9 cellular contexts compared by ENCODE assay signal in genomic region chr9:111916234-111916645, GRCh38. TPM values are rescaled to one million over a fixed set of nuclear protein-coding genes. Genes with fewer than 3 reads are reported as not detected.
DNase-seq lines count a peak whose midpoint lies in the region; ATAC-seq and TF ChIP-seq lines count a peak whose summit lies in the region.
"Had no signal": no experiment of that assay in that cellular context is flagged by ENCODE, and none has a peak within 500 bp of the region (broad histone marks: within the 10 kb centered on the region; RNA-seq: fewer than 3 reads in every experiment).

No MANE protein-coding gene starts in this region.

- no peaks in the 10 kb centered on the region for H3K9me3 Mint-ChIP-seq in naive B cell
- H3K9me3 Mint-ChIP-seq in progenitor cell of endocrine pancreas (ENCODE audit: low read depth), result no peaks in the 10 kb centered on the region

- peaks cover 0 to 9% of the 10 kb centered on the region in 2 donors for H3K36me3 Mint-ChIP-seq in naive B cell
- H3K36me3 Mint-ChIP-seq in progenitor cell of endocrine pancreas (ENCODE audit: insufficient read depth), result peaks cover 15% of the 10 kb centered on the region

- peaks cover 40% of the 10 kb centered on the region for H3K4me1 ChIP-seq in KMS-11 (ENCODE audit: low read depth, poor library complexity, severe bottlenecking)

- H3K36me3 ChIP-seq in KMS-11 (ENCODE audit: insufficient read depth), result no peaks in the 10 kb centered on the region

- H3K9ac ChIP-seq in KMS-11, result no peak overlapping the region

- H3K27ac ChIP-seq in KMS-11, result no peak overlapping the region

- no peak overlapping the region for H3K4me3 ChIP-seq in KMS-11 (IDR thresholded peaks at IDR 0.05; ENCODE audit: insufficient read depth, low read depth, low read length)

- DNase-seq in naive B cell, result no peak
- no peak for DNase-seq in progenitor cell of endocrine pancreas (ENCODE audit: low spot score, unreplicated experiment)
- DNase-seq in HCEC 1CT, result no peak
- no peak for DNase-seq in DMS153 treated with DMSO at 0.1 percent for 48 hours (lab: John Stamatoyannopoulos, UW; ENCODE audit: unreplicated experiment)
- DNase-seq: NCI-H2107 had no signal

- H3K4me1 Mint-ChIP-seq in naive B cell (peaks cover 41 to 78% (median 72%) of the 10 kb centered on the region in 3 donors), progenitor cell of endocrine pancreas (ENCODE audit: low read depth) (peaks cover 3% of the 10 kb centered on the region)

- H3K4me3 Mint-ChIP-seq in naive B cell (peak overlapping the region in 2 of 8 donors; percentile 32 to 62), progenitor cell of endocrine pancreas (ENCODE audit: low read depth) (no peak overlapping the region)

- TF ChIP-seq CTCF in KMS-11 (conservative IDR thresholded peaks at IDR 0.05; ENCODE audit: low read depth, low read length) (no peak), progenitor cell of endocrine pancreas (IDR thresholded peaks at IDR 0.05; ENCODE audit: unreplicated experiment) (no peak)

- no peaks in the 10 kb centered on the region for H3K27me3 ChIP-seq in KMS-11 (ENCODE audit: insufficient read depth, low read depth)

- no peak overlapping the region for H2AFZ ChIP-seq in KMS-11 (ENCODE audit: low read depth)

- no peaks in the 10 kb centered on the region for H4K20me1 ChIP-seq in KMS-11 (ENCODE audit: insufficient read depth)

- H3K79me2 ChIP-seq in KMS-11 (ENCODE audit: insufficient read depth, low read depth), result peaks cover 27% of the 10 kb centered on the region

- H3K27ac Mint-ChIP-seq in naive B cell (peak overlapping the region; percentile 49 to 89 (median 72)), progenitor cell of endocrine pancreas (no peak overlapping the region)

- H3K4me2 ChIP-seq in KMS-11, result peak overlapping the region; percentile 23; the same call in 1 of the 2 replicates

- peak; percentile 74 for ATAC-seq in GM18519 (IDR thresholded peaks at IDR 0.05; ENCODE audit: low FRiP score, unreplicated experiment)
- peak; percentile 56 for ATAC-seq in GM21786 (IDR thresholded peaks at IDR 0.05; ENCODE audit: unreplicated experiment)
- ATAC-seq in naive B cell (ENCODE audit: low read depth in 2 of 2), result peak; percentile 28 to 44
- ATAC-seq in GM21515 (IDR thresholded peaks at IDR 0.05; ENCODE audit: unreplicated experiment), result no peak

- H3K27me3 Mint-ChIP-seq in naive B cell (no peaks in the 10 kb centered on the region), progenitor cell of endocrine pancreas (no peaks in the 10 kb centered on the region)

RNA-seq across cellular contexts. Expression of gene UGCG, which starts 19.6 kb away (rescaled TPM):
- polyA plus RNA-seq in naive B cell (ENCODE audit: low read depth in 6 of 6), result 10 to 100 TPM; 21.9 to 53.5 (median 31.0) TPM
- total RNA-seq in progenitor cell of endocrine pancreas, result 26.8 and 27.7 TPM in 2 replicates
